Comparison of ENCODE assay signal across 15 cellular contexts in the genomic region with DNA sequence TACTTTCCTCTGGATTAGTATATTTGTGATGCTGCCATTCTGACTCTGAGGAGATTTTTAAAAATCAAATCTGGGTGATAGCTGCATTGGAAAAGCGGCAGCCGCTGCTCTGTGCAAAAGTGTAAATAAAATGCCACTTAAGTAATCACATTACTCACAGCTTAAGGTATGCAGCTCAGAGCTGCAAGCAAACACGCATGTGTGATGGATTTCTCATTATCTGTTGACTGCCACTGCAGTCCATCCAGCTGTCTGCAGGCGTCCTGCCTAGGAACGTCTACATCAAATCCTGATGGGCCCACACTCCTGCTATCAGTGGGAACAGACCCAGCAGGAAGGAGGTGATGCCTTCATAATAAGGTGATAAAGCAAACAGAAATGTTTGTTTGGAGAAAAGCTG.
DNase-seq lines count a peak whose midpoint lies in the region; ATAC-seq, FAIRE-seq and TF ChIP-seq lines count a peak whose summit lies in the region.
"Had no signal": no experiment of that assay in that cellular context is flagged by ENCODE, and none has a peak within 500 bp of the region (broad histone marks: within the 10 kb centered on the region; RNA-seq: fewer than 3 reads in every experiment).

No MANE protein-coding gene starts in this region.

- no peak for TF ChIP-seq CTCF in bronchial epithelial cell (IDR thresholded peaks at IDR 0.05; ENCODE audit: insufficient read depth, low read length, severe bottlenecking)

- no peaks in the 10 kb centered on the region for H3K36me3 ChIP-seq in bronchial epithelial cell (ENCODE audit: control insufficient read depth, insufficient read depth, low read length)
- H3K36me3 ChIP-seq: gastroesophageal sphincter, thyroid gland had no signal

- H3K27me3 ChIP-seq in bronchial epithelial cell (ENCODE audit: control insufficient read depth, insufficient read depth, low read length), result no peaks in the 10 kb centered on the region
- H3K27me3 ChIP-seq: gastroesophageal sphincter, thyroid gland had no signal

- no peak for FAIRE-seq in bronchial epithelial cell (lab: Jason Lieb, UNC)

- no peak overlapping the region for H3K4me3 ChIP-seq in bronchial epithelial cell (ENCODE audit: low read depth, low read length)
- H3K4me3 ChIP-seq: gastroesophageal sphincter, thyroid gland had no signal

- no peak for ATAC-seq in HG03342 (IDR thresholded peaks at IDR 0.05; ENCODE audit: unreplicated experiment)
- ATAC-seq: activated CD8-positive, alpha-beta memory T cell treated with anti-CD3 and anti-CD28 coated beads, Interleukin-2, amount 10 ng/mL, durations not matched to agents 7 days and 5 days; effector memory CD8-positive, alpha-beta T cell; gastroesophageal sphincter had no signal

- DNase-seq in DMS53 (lab: John Stamatoyannopoulos, UW) (peak; percentile 76), M059J (ENCODE audit: low read depth) (peak; percentile 51), bronchial epithelial cell (ENCODE audit: low read depth) (peak; percentile 83), iris pigment epithelial cell (ENCODE audit: low read depth) (peak; percentile 18), NCI-H1694 treated with DMSO at 0.1 percent for 48 hours (lab: John Stamatoyannopoulos, UW) (no peak), NCI-H748 (lab: John Stamatoyannopoulos, UW; ENCODE audit: unreplicated experiment) (no peak), NCI-H526 treated with DMSO at 0.1 percent for 48 hours (lab: John Stamatoyannopoulos, UW) (no peak)
- DNase-seq: activated CD4-positive, CD25-positive, alpha-beta regulatory T cell; activated CD8-positive, alpha-beta memory T cell treated with anti-CD3 and anti-CD28 coated beads, Interleukin-2, amount 10 ng/mL, durations not matched to agents 7 days and 5 days; effector memory CD8-positive, alpha-beta T cell; islet precursor cell; NCI-H2081; thyroid gland had no signal

Comparison
In these comparisons a context has a peak if more than half of its experiments do, and no peak if none do; other contexts are left out.
1. DNase-seq: peak in DMS53 (single experiment), M059J (single experiment), bronchial epithelial cell (single experiment) and iris pigment epithelial cell (single experiment); none in NCI-H1694 treated with DMSO at 0.1 percent for 48 hours (single experiment), NCI-H748 (single experiment) and NCI-H526 treated with DMSO at 0.1 percent for 48 hours (single experiment).